Comparison of ENCODE assay signal across 24 cellular contexts in the genomic region with DNA sequence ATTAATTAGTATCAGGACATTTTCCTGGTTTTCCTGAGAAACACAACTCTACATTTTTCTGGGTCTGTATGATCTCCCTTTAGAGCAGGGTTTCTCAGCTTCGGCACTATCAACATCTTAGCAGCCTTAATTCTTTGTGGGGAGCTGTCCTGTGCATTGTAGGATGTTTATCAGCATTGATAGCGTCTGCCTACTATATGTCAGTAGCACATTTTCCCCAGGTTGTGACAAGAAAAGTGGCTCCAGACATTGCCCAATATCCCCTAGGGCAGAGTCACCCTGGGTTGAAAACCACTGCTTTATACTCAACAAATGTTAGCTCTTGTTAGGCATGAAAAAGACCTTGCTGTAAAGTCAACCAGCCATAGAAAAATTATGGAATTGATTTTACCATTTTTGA.
"Had no signal": no experiment of that assay in that cellular context is flagged by ENCODE, and none has a peak within 500 bp of the region (broad histone marks: within the 10 kb centered on the region; RNA-seq: fewer than 3 reads in every experiment).

No MANE protein-coding gene starts in this region.

- ATAC-seq: K562, Panc1, PC-3 had no signal

- H3K4me3 ChIP-seq: K562 had no signal

- DNase-seq: Kasumi-1, MM.1S, NCI-H1092, NCI-H1105 treated with DMSO at 0.1 percent for 48 hours, NCI-H1417 treated with DMSO at 0.1 percent for 48 hours, NCI-H146, NCI-H1694 treated with DMSO at 0.1 percent for 48 hours, NCI-H2029, NCI-H2081 treated with DMSO at 0.1 percent for 48 hours, NCI-H2171, NCI-H226, NCI-H446, NCI-H510A, NCI-H524 treated with DMSO at 0.1 percent for 48 hours, NCI-H69, NCI-H774, PC-3, SHP77, T-helper 1 cell had no signal

- H3K4me2 ChIP-seq: KMS-11 had no signal

- H3K9ac ChIP-seq: KMS-11 had no signal

- H3K27ac ChIP-seq: HL-60, KMS-11, RWPE1 had no signal
